17 cellular contexts compared by ENCODE assay signal in the genomic region with DNA sequence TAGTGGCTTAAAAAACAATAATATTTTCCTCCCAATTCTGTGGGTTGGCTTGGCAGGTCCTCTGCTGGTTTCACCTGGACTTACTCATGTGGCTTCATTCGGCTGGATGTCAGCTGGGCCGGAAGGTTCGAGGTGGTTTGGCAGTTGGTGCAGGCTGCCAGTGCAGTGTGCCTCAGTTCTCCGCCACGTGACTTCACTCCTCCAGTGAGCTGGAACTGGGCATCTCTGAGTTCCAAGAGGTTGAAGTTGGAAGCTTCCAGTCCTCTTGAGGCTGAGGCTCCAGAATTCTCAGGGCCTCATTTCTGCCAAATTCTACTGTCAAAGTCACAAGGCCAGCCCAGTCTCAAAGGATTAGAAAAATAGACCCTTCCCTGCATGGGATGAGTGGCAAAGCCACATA.
"Had no signal": no experiment of that assay in that cellular context is flagged by ENCODE, and none has a peak within 500 bp of the region (broad histone marks: within the 10 kb centered on the region; RNA-seq: fewer than 3 reads in every experiment).

No MANE protein-coding gene starts in this region.

- ATAC-seq: activated CD4-positive, alpha-beta T cell treated with anti-CD3 and anti-CD28 coated beads for 36 hours; activated T-helper 17 cell treated with anti-CD3 and anti-CD28 coated beads, Interleukin-2, amount 50 U/mL, for 72 hours; gastroesophageal sphincter; heart left ventricle; left lung; stimulated activated effector memory CD8-positive, alpha-beta T cell treated with anti-CD3 and anti-CD28 coated beads, Interleukin-12 subunit alpha, Interleukin-12 subunit beta, amount 100 ng/mL, for 72 hours had no signal

- H3K4me3 ChIP-seq: gastroesophageal sphincter, heart left ventricle, left lung, sigmoid colon, tibial artery had no signal

- H3K27ac ChIP-seq: gastroesophageal sphincter, heart left ventricle, left lung, parathyroid adenoma, sigmoid colon, tibial artery had no signal

- H3K36me3 ChIP-seq: heart left ventricle, left lung had no signal

- H2AFZ ChIP-seq: parathyroid adenoma had no signal

- H3K9me3 ChIP-seq: sigmoid colon, tibial artery had no signal

- H3K36me3 Mint-ChIP-seq: stimulated activated effector memory CD8-positive, alpha-beta T cell treated with anti-CD3 and anti-CD28 coated beads, Interleukin-12 subunit alpha, Interleukin-12 subunit beta, amount 100 ng/mL, for 72 hours had no signal

- H3K4me3 Mint-ChIP-seq: activated CD4-positive, alpha-beta T cell treated with anti-CD3 and anti-CD28 coated beads for 36 hours; activated naive CD4-positive, alpha-beta T cell treated with anti-CD3 and anti-CD28 coated beads for 36 hours; activated T-helper 17 cell treated with anti-CD3 and anti-CD28 coated beads, Interleukin-2, amount 50 U/mL, for 72 hours; stimulated activated effector memory CD8-positive, alpha-beta T cell treated with anti-CD3 and anti-CD28 coated beads, Interleukin-12 subunit alpha, Interleukin-12 subunit beta, amount 100 ng/mL, for 72 hours had no signal

- H3K27me3 Mint-ChIP-seq: activated CD4-positive, alpha-beta T cell treated with anti-CD3 and anti-CD28 coated beads for 36 hours had no signal

- H3K27me3 ChIP-seq: gastroesophageal sphincter, heart left ventricle, left lung, sigmoid colon, tibial artery had no signal

- DNase-seq: activated CD4-positive, alpha-beta T cell treated with anti-CD3 and anti-CD28 coated beads for 36 hours; activated CD4-positive, alpha-beta T cell treated with anti-CD3 and anti-CD28 coated beads, Interleukin-2, amount 50 U/mL, for 48 hours; activated naive CD4-positive, alpha-beta T cell treated with anti-CD3 and anti-CD28 coated beads for 36 hours; activated T-cell treated with anti-CD3 and anti-CD28 coated beads, Interleukin-2, amount 50 U/mL, for 1 hour; anterior cingulate cortex; cortex of kidney; effector CD4-positive, alpha-beta T cell; heart left ventricle; sigmoid colon; stimulated activated CD4-positive, alpha-beta T cell treated with anti-CD3 and anti-CD28 coated beads, Interleukin-4, amount 100 ng/mL, for 24 hours; T-helper 2 cell; tibial artery had no signal

- H3K4me1 Mint-ChIP-seq: activated CD4-positive, alpha-beta T cell treated with anti-CD3 and anti-CD28 coated beads for 36 hours; activated T-helper 17 cell treated with anti-CD3 and anti-CD28 coated beads, Interleukin-2, amount 50 U/mL, for 72 hours; stimulated activated effector memory CD8-positive, alpha-beta T cell treated with anti-CD3 and anti-CD28 coated beads, Interleukin-12 subunit alpha, Interleukin-12 subunit beta, amount 100 ng/mL, for 72 hours had no signal

- H3K79me2 ChIP-seq: parathyroid adenoma had no signal

- H3K4me1 ChIP-seq: left lung, parathyroid adenoma, tibial artery had no signal

- H3K27ac Mint-ChIP-seq: activated CD4-positive, alpha-beta T cell treated with anti-CD3 and anti-CD28 coated beads for 36 hours; activated naive CD4-positive, alpha-beta T cell treated with anti-CD3 and anti-CD28 coated beads for 36 hours; activated T-helper 17 cell treated with anti-CD3 and anti-CD28 coated beads, Interleukin-2, amount 50 U/mL, for 72 hours; stimulated activated effector memory CD8-positive, alpha-beta T cell treated with anti-CD3 and anti-CD28 coated beads, Interleukin-12 subunit alpha, Interleukin-12 subunit beta, amount 100 ng/mL, for 72 hours had no signal
